Comparison of ENCODE assay signal across 11 cellular contexts in genomic region chr15:89666147-89666857, GRCh38. TPM values are rescaled to one million over a fixed set of nuclear protein-coding genes. Genes with fewer than 3 reads are reported as not detected.
DNase-seq lines count a peak whose midpoint lies in the region; ATAC-seq and TF ChIP-seq lines count a peak whose summit lies in the region.
"Had no signal": no experiment of that assay in that cellular context is flagged by ENCODE, and none has a peak within 500 bp of the region (broad histone marks: within the 10 kb centered on the region; RNA-seq: fewer than 3 reads in every experiment).

No MANE protein-coding gene starts in this region.

- H4K8ac ChIP-seq in H9 (replicated peaks; ENCODE audit: insufficient read length, low read depth, low read length): no peak overlapping the region

- no peaks in the 10 kb centered on the region for H4K20me1 ChIP-seq in H9 (ENCODE audit: control insufficient read depth, insufficient read depth, insufficient read length)

- H3K4me3 Mint-ChIP-seq in H9: peak overlapping the region; percentile 44 to 51; a peak in 3 of 5 replicates
- peak overlapping the region; percentile 45 for H3K4me3 Mint-ChIP-seq in stimulated activated memory B cell treated with anti-CD40 and anti-IgM and Interleukin-4, amounts not matched to agents 10 μg/mL and 1 μg/mL and 100 μg/mL, for 72 hours
- H3K4me3 Mint-ChIP-seq: activated B cell treated with CpG ODN at 0.5 μM for 24 hours had no signal

- WGBS in H9 (ENCODE audit: extremely low coverage, insufficient read length, low lambda C conversion rate): no CpG with 5 or more reads among the region's 8 CpGs

- no peaks in the 10 kb centered on the region for H3K9me3 ChIP-seq in H9 (ENCODE audit: control insufficient read depth, low read depth, low read length)
- H3K9me3 ChIP-seq in left lung: no peaks in the 10 kb centered on the region

- TF ChIP-seq CTCF in H9 (conservative IDR thresholded peaks at IDR 0.05) (no peak), left lung (IDR thresholded peaks at IDR 0.05) (no peak)

- H3K27ac Mint-ChIP-seq in H9: no peak overlapping the region
- H3K27ac Mint-ChIP-seq in stimulated activated memory B cell treated with anti-CD40 and anti-IgM and Interleukin-4, amounts not matched to agents 10 μg/mL and 1 μg/mL and 100 μg/mL, for 72 hours: no peak overlapping the region
- H3K27ac Mint-ChIP-seq: activated B cell treated with CpG ODN at 0.5 μM for 24 hours, brain had no signal

- no peak overlapping the region for H3T11ph ChIP-seq in H9 (ENCODE audit: low read length)

- H3K23me2 ChIP-seq in H9 (ENCODE audit: insufficient read length, low read depth, low read length, poor library complexity, severe bottlenecking): no peaks in the 10 kb centered on the region

- H2BK12ac ChIP-seq in H9 (ENCODE audit: insufficient read length, low read depth, low read length): no peak overlapping the region

- no peak overlapping the region for H3K18ac ChIP-seq in H9 (ENCODE audit: insufficient read length, low read depth, low read length)

- H3K27ac ChIP-seq in H9 (ENCODE audit: insufficient read length, low read depth, low read length): no peak overlapping the region
- H3K27ac ChIP-seq in caudate nucleus (ENCODE audit: low read depth, low read length): peak overlapping the region; percentile 76
- peak overlapping the region; percentile 55 to 72 for H3K27ac ChIP-seq in left lung

- H2BK20ac ChIP-seq in H9 (ENCODE audit: low read depth, low read length, poor library complexity, severe bottlenecking): no peak overlapping the region

- H3K14ac ChIP-seq in H9 (ENCODE audit: insufficient read depth, low read length): no peak overlapping the region

- no peak overlapping the region for H2BK15ac ChIP-seq in H9 (ENCODE audit: low read depth, low read length)

- H4K5ac ChIP-seq in H9 (ENCODE audit: insufficient read length, low read depth, low read length): no peak overlapping the region

- DNase-seq in H9 (peak; percentile 63), caudate nucleus (lab: John Stamatoyannopoulos, UW) (no peak), left lung (no peak), NCI-H187 (lab: John Stamatoyannopoulos, UW) (no peak), kidney glomerular epithelial cell (lab: John Stamatoyannopoulos, UW) (no peak), CD1c-positive myeloid dendritic cell (ENCODE audit: extremely low spot score) (no peak), GOT3 (lab: John Stamatoyannopoulos, UW) (no peak)
- DNase-seq: activated B cell treated with CpG ODN at 0.5 μM for 24 hours had no signal

- no peak overlapping the region for H3K56ac ChIP-seq in H9 (ENCODE audit: insufficient read length, low read depth, low read length)

- H3K27me3 Mint-ChIP-seq in H9 (ENCODE audit: low read depth): peaks cover 32% of the 10 kb centered on the region
- H3K27me3 Mint-ChIP-seq in stimulated activated memory B cell treated with anti-CD40 and anti-IgM and Interleukin-4, amounts not matched to agents 10 μg/mL and 1 μg/mL and 100 μg/mL, for 72 hours: peaks cover 54% of the 10 kb centered on the region

- H2BK120ac ChIP-seq in H9 (ENCODE audit: low read depth, low read length, poor library complexity, severe bottlenecking): no peak overlapping the region

- no peak overlapping the region for H3K9ac ChIP-seq in H9 (ENCODE audit: extremely low read depth, insufficient read length, low read length)

- H3K4me2 ChIP-seq in H9 (ENCODE audit: insufficient read depth, insufficient read length, low read length): peak overlapping the region; percentile 31

- no peaks in the 10 kb centered on the region for H3K36me3 ChIP-seq in left lung

- no peaks in the 10 kb centered on the region for H3K79me1 ChIP-seq in H9 (ENCODE audit: insufficient read depth, low read depth, low read length, poor library complexity, severe bottlenecking)

- H3K9me3 Mint-ChIP-seq in H9: no peaks in the 10 kb centered on the region
- peaks cover 3% of the 10 kb centered on the region for H3K9me3 Mint-ChIP-seq in stimulated activated memory B cell treated with anti-CD40 and anti-IgM and Interleukin-4, amounts not matched to agents 10 μg/mL and 1 μg/mL and 100 μg/mL, for 72 hours
- H3K9me3 Mint-ChIP-seq: activated B cell treated with CpG ODN at 0.5 μM for 24 hours, brain had no signal

- no peaks in the 10 kb centered on the region for H3K79me2 ChIP-seq in H9 (ENCODE audit: insufficient read depth, low read length)

- H3K4me1 ChIP-seq in H9 (ENCODE audit: insufficient read depth, low read length) (no peaks in the 10 kb centered on the region), left lung (peaks cover 3 to 9% of the 10 kb centered on the region in 2 donors)

- peaks cover 9 to 20% of the 10 kb centered on the region in 2 experiments for H3K4me1 Mint-ChIP-seq in H9
- H3K4me1 Mint-ChIP-seq in stimulated activated memory B cell treated with anti-CD40 and anti-IgM and Interleukin-4, amounts not matched to agents 10 μg/mL and 1 μg/mL and 100 μg/mL, for 72 hours: no peaks in the 10 kb centered on the region
- H3K4me1 Mint-ChIP-seq: activated B cell treated with CpG ODN at 0.5 μM for 24 hours had no signal

- H2BK5ac ChIP-seq in H9 (ENCODE audit: insufficient read length, low read length): no peak overlapping the region

- peak overlapping the region in 1 of 2 donors; percentile 38 for H3K4me3 ChIP-seq in left lung

- H3K27me3 ChIP-seq in H9 (ENCODE audit: insufficient read depth, low read length) (no peaks in the 10 kb centered on the region; the same call in 1 of the 2 replicates), left lung (peaks cover 0 to 20% of the 10 kb centered on the region in 2 donors)

- H2AFZ ChIP-seq in H9 (ENCODE audit: low read length): no peak overlapping the region

- no peaks in the 10 kb centered on the region; a peak in 1 of 7 replicates for H3K36me3 Mint-ChIP-seq in H9 (ENCODE audit: insufficient read depth in 1 of 3, low read depth in 3 of 3)
- no peaks in the 10 kb centered on the region for H3K36me3 Mint-ChIP-seq in stimulated activated memory B cell treated with anti-CD40 and anti-IgM and Interleukin-4, amounts not matched to agents 10 μg/mL and 1 μg/mL and 100 μg/mL, for 72 hours
- H3K36me3 Mint-ChIP-seq: brain had no signal

- H3K23ac ChIP-seq in H9 (ENCODE audit: insufficient read length, low read depth, low read length): no peak overlapping the region

- H2AK5ac ChIP-seq in H9 (ENCODE audit: insufficient read length, low read length): no peak overlapping the region

- intact Hi-C loops in left lung (cut with DNase I): no loop called here

- H3K4ac ChIP-seq in H9 (ENCODE audit: low read depth, low read length): no peak overlapping the region

- no peak overlapping the region for H4K91ac ChIP-seq in H9 (ENCODE audit: insufficient read length, low read depth, low read length)

- ATAC-seq in left lung: peak; percentile 8
- peak; percentile 31 for ATAC-seq in stimulated activated memory B cell treated with anti-CD40 and anti-IgM and Interleukin-4, amounts not matched to agents 10 μg/mL and 1 μg/mL and 100 μg/mL, for 72 hours

RNA-seq across cellular contexts. Expression of gene KIF7, which starts 11.0 kb away (rescaled TPM):
- total RNA-seq in H9 (2021) (22.0 and 23.4 TPM in 2 replicates), left lung (1 to 10 TPM; 2.4 to 4.6 TPM)

RNA-seq across cellular contexts. Expression of gene PLIN1, which starts 12.9 kb away (rescaled TPM):
- 0.09 TPM in 1 of 2 replicates, not detected in the other for total RNA-seq in H9 (2021)
- under 1 TPM; 0.37 to 0.55 TPM for total RNA-seq in left lung

RNA-seq across cellular contexts. Expression of gene PEX11A, which starts 24.3 kb away (rescaled TPM):
- total RNA-seq in H9 (2021) (1.3 and 1.4 TPM in 2 replicates), left lung (1 to 10 TPM; 5.6 to 8.6 TPM)

RNA-seq across cellular contexts. Expression of gene WDR93, which starts 24.3 kb away (rescaled TPM):
- total RNA-seq in H9 (2021) (not detected in 2 replicates), left lung (under 1 TPM; 0.20 to 0.52 TPM)
- total RNA-seq: left cardiac atrium had no signal
